11 cellular contexts compared by ENCODE assay signal in genomic region chr5:132417010-132417439, GRCh38. TPM values are rescaled to one million over a fixed set of nuclear protein-coding genes. Genes with fewer than 3 reads are reported as not detected.
DNase-seq lines count a peak whose midpoint lies in the region; FAIRE-seq and TF ChIP-seq lines count a peak whose summit lies in the region.
"Had no signal": no experiment of that assay in that cellular context is flagged by ENCODE, and none has a peak within 500 bp of the region (broad histone marks: within the 10 kb centered on the region; RNA-seq: fewer than 3 reads in every experiment).

No MANE protein-coding gene starts in this region.

- no peak for TF ChIP-seq CTCF in stomach (IDR thresholded peaks at IDR 0.05)

- intact Hi-C loops in stomach (cut with DNase I; ENCODE audit: low total_unique reads), result loop anchor here (5.0 kb wide), 1 partner anchor 70 kb away; no protein-coding TSS in a partner anchor

- no peak for TF ChIP-seq EP300 in stomach (IDR thresholded peaks at IDR 0.05)

- no peak for FAIRE-seq in RCC 7860 (lab: Jason Lieb, UNC)

- no peaks in the 10 kb centered on the region for H3K79me2 ChIP-seq in Karpas-422 (ENCODE audit: low read length)

- peak overlapping the region; percentile 8 for H3K4me3 ChIP-seq in adipocyte (ENCODE audit: low read length)
- H3K4me3 ChIP-seq in stomach, result no peak overlapping the region
- H3K4me3 ChIP-seq in Karpas-422 (ENCODE audit: low read length), result no peak overlapping the region

- 68 to 82% (median 76%) methylated on average over 6 of the region's 6 CpGs for WGBS in stomach, 5 donors

- H2AFZ ChIP-seq in Karpas-422 (ENCODE audit: low read length), result no peak overlapping the region

- TF ChIP-seq POLR2A in stomach (IDR thresholded peaks at IDR 0.05), result no peak

- H3K9me2 ChIP-seq in Karpas-422 (replicated peaks; ENCODE audit: insufficient read depth, low read length), result no peaks in the 10 kb centered on the region

- H3K4me1 ChIP-seq in adipocyte (ENCODE audit: control insufficient read depth, insufficient read depth, low read length), result peaks cover 81% of the 10 kb centered on the region
- peaks cover 55 to 100% (median 82%) of the 10 kb centered on the region in 4 donors for H3K4me1 ChIP-seq in stomach
- H3K4me1 ChIP-seq in Karpas-422 (ENCODE audit: low read length), result peaks cover 35% of the 10 kb centered on the region

- no peaks in the 10 kb centered on the region for H3K27me3 ChIP-seq in adipocyte (replicated peaks; ENCODE audit: control insufficient read depth, insufficient read depth, low read length)
- H3K27me3 ChIP-seq in layer of hippocampus (ENCODE audit: control insufficient read depth, insufficient read depth, low read length), result no peaks in the 10 kb centered on the region
- no peaks in the 10 kb centered on the region for H3K27me3 ChIP-seq in stomach
- no peaks in the 10 kb centered on the region for H3K27me3 ChIP-seq in Karpas-422 (ENCODE audit: low read length)

- no peak overlapping the region for H3K4me2 ChIP-seq in Karpas-422 (ENCODE audit: low read depth, low read length, poor library complexity, severe bottlenecking)

- peak overlapping the region; percentile 32 for H3K27ac ChIP-seq in layer of hippocampus (ENCODE audit: low read depth, low read length)
- peak overlapping the region in 4 of 5 donors; percentile 22 to 100 (median 100) for H3K27ac ChIP-seq in stomach
- no peak overlapping the region for H3K27ac ChIP-seq in Karpas-422 (ENCODE audit: low read length)
- H3K27ac ChIP-seq: 22Rv1 had no signal

- DNase-seq in DMS 273 (lab: John Stamatoyannopoulos, UW; ENCODE audit: unreplicated experiment) (peak; percentile 46), DMS 273 treated with DMSO at 0.1 percent for 48 hours (lab: John Stamatoyannopoulos, UW) (no peak), adipocyte (ENCODE audit: low read depth) (no peak), stomach (no peak), Karpas-422 (no peak), UCSD-AML1 (lab: John Stamatoyannopoulos, UW; ENCODE audit: unreplicated experiment) (no peak), RCC 7860 (ENCODE audit: low spot score) (no peak)
- DNase-seq: glutamatergic neuron, NCI-H226 had no signal

- peak overlapping the region; percentile 43 for H3K9ac ChIP-seq in adipocyte (ENCODE audit: low read length)
- no peak overlapping the region for H3K9ac ChIP-seq in Karpas-422 (ENCODE audit: low read length)

- H3K36me3 ChIP-seq in adipocyte (ENCODE audit: control insufficient read depth, insufficient read depth, low read length, severe bottlenecking), result no peaks in the 10 kb centered on the region
- H3K36me3 ChIP-seq in stomach, result peaks cover 0 to 17% (median 14%) of the 10 kb centered on the region in 4 donors
- no peaks in the 10 kb centered on the region for H3K36me3 ChIP-seq in Karpas-422 (ENCODE audit: insufficient read depth, low read length)

- H3K9me3 ChIP-seq in adipocyte (ENCODE audit: control insufficient read depth, low read length) (no peaks in the 10 kb centered on the region), stomach (no peaks in the 10 kb centered on the region), Karpas-422 (ENCODE audit: low read length) (no peaks in the 10 kb centered on the region)

- H4K20me1 ChIP-seq in Karpas-422 (ENCODE audit: insufficient read depth, low read depth, low read length), result no peaks in the 10 kb centered on the region

RNA-seq across cellular contexts. Expression of gene SLC22A5, which starts 47.5 kb away (rescaled TPM):
- total RNA-seq in stomach, result 10 to 100 TPM; 11.4 to 46.1 (median 37.5) TPM
- polyA plus RNA-seq in stomach, result 1 to 10 TPM; 2.1 to 5.7 (median 3.0) TPM
- 1.3 and 5.2 TPM in 2 replicates for total RNA-seq in Karpas-422 (2014; rRNA removed; shearing (Covaris generic); ENCODE audit: low replicate concordance)
